ENCODE assay signal across 7 cellular contexts in the genomic region with DNA sequence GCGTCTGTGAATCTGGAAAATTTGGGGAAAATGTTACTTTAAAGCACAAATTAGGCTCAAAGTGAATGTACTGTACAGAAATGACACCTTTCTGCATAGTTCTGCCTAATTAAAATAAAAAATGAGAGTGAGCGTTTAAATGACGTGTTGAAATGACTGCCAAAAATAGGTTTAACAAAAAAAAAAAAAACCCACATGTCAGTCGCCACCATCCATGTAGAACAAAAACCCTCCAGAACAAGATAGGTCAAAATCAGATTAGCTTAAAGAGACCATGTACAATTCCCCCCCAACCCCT. TPM values are rescaled to one million over a fixed set of nuclear protein-coding genes. Genes with fewer than 3 reads are reported as not detected.
DNase-seq lines count a peak whose midpoint lies in the region; TF ChIP-seq lines count a peak whose summit lies in the region.

No MANE protein-coding gene starts in this region.

- H3K27me3 Mint-ChIP-seq in activated CD4-positive, alpha-beta memory T cell treated with anti-CD3 and anti-CD28 coated beads for 36 hours: no peaks in the 10 kb centered on the region

- H3K27ac ChIP-seq in iPS-18a (ENCODE audit: low read length) (peak overlapping the region; percentile 42), stomach smooth muscle (ENCODE audit: low read length) (peak overlapping the region; percentile 62)

- H3K4me1 ChIP-seq in iPS-18a (ENCODE audit: control insufficient read depth, low read depth, low read length) (peaks cover 38% of the 10 kb centered on the region), stomach smooth muscle (ENCODE audit: control insufficient read depth, insufficient read depth, low read length) (peaks cover 42% of the 10 kb centered on the region)

- DNase-seq in HFF-Myc (ENCODE audit: extremely low read depth, low read depth): no peak
- no peak for DNase-seq in activated CD4-positive, alpha-beta memory T cell treated with anti-CD3 and anti-CD28 coated beads for 36 hours
- no peak for DNase-seq in foreskin melanocyte
- DNase-seq in NCI-H1930 (lab: John Stamatoyannopoulos, UW): no peak
- no peak for DNase-seq in NCI-H2081 (lab: John Stamatoyannopoulos, UW)

- POLR2A ChIA-PET in activated CD4-positive, alpha-beta memory T cell treated with anti-CD3 and anti-CD28 coated beads for 36 hours (lab: Charles Lee): interaction anchor here (0.6 to 2.9 kb wide), 4 partner anchors 38 to 533 kb away, joined by 3 to 13 read pairs (median 6); a partner anchor contains a TSS

- H3K9me3 ChIP-seq in iPS-18a (ENCODE audit: control insufficient read depth, low read depth, low read length) (no peaks in the 10 kb centered on the region), stomach smooth muscle (ENCODE audit: control insufficient read depth in 2 of 2, low read length in 2 of 2) (no peaks in the 10 kb centered on the region)

- H3K4me1 Mint-ChIP-seq in activated CD4-positive, alpha-beta memory T cell treated with anti-CD3 and anti-CD28 coated beads for 36 hours (ENCODE audit: low read depth): peaks cover 43% of the 10 kb centered on the region

- H3K9ac ChIP-seq in iPS-18a (ENCODE audit: low read length) (peak overlapping the region; percentile 83), stomach smooth muscle (ENCODE audit: low read length in 2 of 2) (peak overlapping the region; percentile 68 to 80)

- CTCF ChIA-PET in activated CD4-positive, alpha-beta memory T cell treated with anti-CD3 and anti-CD28 coated beads for 36 hours (lab: Charles Lee): interaction anchor here (0.6 to 3.4 kb wide), 19 partner anchors 9 to 345 kb away, joined by 3 to 22 read pairs (median 6); a partner anchor contains a TSS

- peak overlapping the region; percentile 100 for H3K4me3 Mint-ChIP-seq in activated CD4-positive, alpha-beta memory T cell treated with anti-CD3 and anti-CD28 coated beads for 36 hours

- H3K27me3 ChIP-seq in iPS-18a (ENCODE audit: control insufficient read depth, insufficient read depth, low read length) (no peaks in the 10 kb centered on the region), stomach smooth muscle (ENCODE audit: control insufficient read depth in 1 of 2, insufficient read depth in 2 of 2, low read length in 2 of 2) (no peaks in the 10 kb centered on the region)

- H3K36me3 Mint-ChIP-seq in activated CD4-positive, alpha-beta memory T cell treated with anti-CD3 and anti-CD28 coated beads for 36 hours: peaks cover 21% of the 10 kb centered on the region

- TF ChIP-seq CTCF in HFF-Myc (IDR thresholded peaks at IDR 0.05; ENCODE audit: low read depth, low read length, missing control alignments): no peak

- intact Hi-C loops in activated CD4-positive, alpha-beta memory T cell treated with anti-CD3 and anti-CD28 coated beads for 36 hours (cut with micrococcal nuclease): loop anchor here (2.0 to 10.0 kb wide), 10 partner anchors 74 to 1695 kb away; a partner anchor contains a TSS

- H3K9me3 Mint-ChIP-seq in activated CD4-positive, alpha-beta memory T cell treated with anti-CD3 and anti-CD28 coated beads for 36 hours: no peaks in the 10 kb centered on the region

- peak overlapping the region; percentile 98 for H3K27ac Mint-ChIP-seq in activated CD4-positive, alpha-beta memory T cell treated with anti-CD3 and anti-CD28 coated beads for 36 hours

- peaks cover 4% of the 10 kb centered on the region for H3K36me3 ChIP-seq in iPS-18a (ENCODE audit: control insufficient read depth, low read depth, low read length)
- peaks cover under 1 to 1% of the 10 kb centered on the region in 2 donors for H3K36me3 ChIP-seq in stomach smooth muscle (ENCODE audit: control insufficient read depth in 2 of 2, insufficient read depth in 2 of 2, low read length in 2 of 2)

- H3K4me3 ChIP-seq in HFF-Myc (replicated peaks; ENCODE audit: low read depth, low read length) (peak overlapping the region; percentile 68), iPS-18a (ENCODE audit: low read length) (peak overlapping the region; percentile 88), stomach smooth muscle (ENCODE audit: low read length in 2 of 2) (peak overlapping the region; percentile 71 to 84)

RNA-seq across cellular contexts. Expression of a gene that starts 0.7 kb away (rescaled TPM):
- total RNA-seq in activated CD4-positive, alpha-beta memory T cell treated with anti-CD3 and anti-CD28 coated beads for 36 hours: 100 to 1,000 TPM; 301 to 308 TPM
